8 cellular contexts compared by ENCODE assay signal in genomic region chrX:151082077-151082948, GRCh38.
A peak's percentile ranks its signal among the peaks of the same experiment; 100 is the strongest.
DNase-seq lines count a peak whose midpoint lies in the region; ATAC-seq and TF ChIP-seq lines count a peak whose summit lies in the region.

No MANE protein-coding gene starts in this region.

- TF ChIP-seq EP300 in Ishikawa (IDR thresholded peaks at IDR 0.05; ENCODE audit: borderline replicate concordance): no peak

- peak overlapping the region; percentile 52 for H3K4me3 Mint-ChIP-seq in activated naive CD8-positive, alpha-beta T cell
- H3K4me3 Mint-ChIP-seq in progenitor cell of endocrine pancreas (ENCODE audit: low read depth): peak overlapping the region; percentile 20

- H3K27ac Mint-ChIP-seq in activated naive CD8-positive, alpha-beta T cell: no peak overlapping the region
- no peak overlapping the region for H3K27ac Mint-ChIP-seq in progenitor cell of endocrine pancreas

- no peak overlapping the region for H3K27ac ChIP-seq in DOHH2 (ENCODE audit: low read depth, low read length)
- no peak overlapping the region for H3K27ac ChIP-seq in SJSA1
- H3K27ac ChIP-seq in cardiac muscle cell: no peak overlapping the region
- H3K27ac ChIP-seq in uterus: no peak overlapping the region

- peak; percentile 31 to 52 for DNase-seq in SJSA1 (ENCODE audit: low read depth in 1 of 2, low spot score in 2 of 2)
- peak; percentile 59 to 76 for DNase-seq in cardiac muscle cell (ENCODE audit: low read depth in 1 of 2, low spot score in 1 of 2)
- DNase-seq in progenitor cell of endocrine pancreas (ENCODE audit: low spot score, unreplicated experiment): peak; percentile 62
- peak; percentile 20 to 53 for DNase-seq in uterus

- TF ChIP-seq POLR2A in uterus (IDR thresholded peaks at IDR 0.05): no peak

- no peaks in the 10 kb centered on the region for H3K9me2 ChIP-seq in DOHH2 (replicated peaks; ENCODE audit: control insufficient read depth, low read length)

- no peaks in the 10 kb centered on the region for H3K9me3 Mint-ChIP-seq in activated naive CD8-positive, alpha-beta T cell (ENCODE audit: low read depth)
- no peaks in the 10 kb centered on the region for H3K9me3 Mint-ChIP-seq in progenitor cell of endocrine pancreas (ENCODE audit: low read depth)

- ATAC-seq in GM21576 (IDR thresholded peaks at IDR 0.05; ENCODE audit: unreplicated experiment): peak; percentile 91

- H3K4me2 ChIP-seq in DOHH2 (ENCODE audit: low read length): peak overlapping the region; percentile 30; the same call in 1 of the 2 replicates

- no peaks in the 10 kb centered on the region for H3K36me3 ChIP-seq in DOHH2 (ENCODE audit: control insufficient read depth, low read length)
- no peaks in the 10 kb centered on the region for H3K36me3 ChIP-seq in SJSA1
- H3K36me3 ChIP-seq in cardiac muscle cell: no peaks in the 10 kb centered on the region
- H3K36me3 ChIP-seq in uterus: no peaks in the 10 kb centered on the region

- H4K20me1 ChIP-seq in DOHH2 (ENCODE audit: control insufficient read depth, insufficient read depth, low read depth, low read length): no peaks in the 10 kb centered on the region

- no peaks in the 10 kb centered on the region for H3K36me3 Mint-ChIP-seq in activated naive CD8-positive, alpha-beta T cell
- no peaks in the 10 kb centered on the region for H3K36me3 Mint-ChIP-seq in progenitor cell of endocrine pancreas (ENCODE audit: insufficient read depth)

- H3K4me1 Mint-ChIP-seq in activated naive CD8-positive, alpha-beta T cell (ENCODE audit: low read depth): peaks cover 4% of the 10 kb centered on the region
- no peaks in the 10 kb centered on the region for H3K4me1 Mint-ChIP-seq in progenitor cell of endocrine pancreas (ENCODE audit: low read depth)

- H3K27me3 Mint-ChIP-seq in activated naive CD8-positive, alpha-beta T cell: peaks cover 8% of the 10 kb centered on the region
- peaks cover 32% of the 10 kb centered on the region for H3K27me3 Mint-ChIP-seq in progenitor cell of endocrine pancreas

- intact Hi-C loops in uterus (cut with DNase I; ENCODE audit: low total_unique reads): no loop called here

- H3K4me3 ChIP-seq in DOHH2 (ENCODE audit: low read length) (no peak overlapping the region), SJSA1 (no peak overlapping the region), cardiac muscle cell (no peak overlapping the region), uterus (peak overlapping the region in 1 of 2 donors; percentile 12)

- TF ChIP-seq RAD21 in Ishikawa (IDR thresholded peaks at IDR 0.05; ENCODE audit: low read depth): peak; percentile 71

- H3K4me1 ChIP-seq in DOHH2 (ENCODE audit: control insufficient read depth, low read length) (peaks cover 2% of the 10 kb centered on the region; the same call in 1 of the 2 replicates), SJSA1 (replicated peaks) (no peaks in the 10 kb centered on the region), cardiac muscle cell (ENCODE audit: low read depth) (no peaks in the 10 kb centered on the region), uterus (no peaks in the 10 kb centered on the region)

- no peaks in the 10 kb centered on the region for H3F3A ChIP-seq in DOHH2 (ENCODE audit: control insufficient read depth, insufficient read depth)

- H3K9me3 ChIP-seq in DOHH2 (ENCODE audit: control insufficient read depth, insufficient read depth, low read length) (no peaks in the 10 kb centered on the region), SJSA1 (replicated peaks) (no peaks in the 10 kb centered on the region), cardiac muscle cell (ENCODE audit: low read depth) (no peaks in the 10 kb centered on the region), uterus (no peaks in the 10 kb centered on the region)

- no peaks in the 10 kb centered on the region for H3K79me2 ChIP-seq in DOHH2 (ENCODE audit: control insufficient read depth, low read length)

- H3K27me3 ChIP-seq in DOHH2 (ENCODE audit: control insufficient read depth, low read length) (peaks cover 4% of the 10 kb centered on the region; the same call in 1 of the 2 replicates), SJSA1 (replicated peaks) (no peaks in the 10 kb centered on the region), cardiac muscle cell (no peaks in the 10 kb centered on the region), uterus (no peaks in the 10 kb centered on the region)

- TF ChIP-seq CTCF in DOHH2 (IDR thresholded peaks at IDR 0.05; ENCODE audit: low read depth, low read length, poor library complexity, severe bottlenecking) (peak; percentile 70), cardiac muscle cell (IDR thresholded peaks at IDR 0.05; ENCODE audit: low read depth, low read length) (peak; percentile 78), progenitor cell of endocrine pancreas (IDR thresholded peaks at IDR 0.05; ENCODE audit: unreplicated experiment) (peak; percentile 90), uterus (IDR thresholded peaks at IDR 0.05) (peak; percentile 76 to 88 (median 82))

TF ChIP-seq in Ishikawa, 13 proteins besides CTCF, POLR2A, EP300 and RAD21:
- TF ChIP-seq FOXM1 (IDR thresholded peaks at IDR 0.05; ENCODE audit: borderline replicate concordance, low read depth): no peak
- no peak for TF ChIP-seq USF1 (IDR thresholded peaks at IDR 0.05)
- TF ChIP-seq, protein P1, sequence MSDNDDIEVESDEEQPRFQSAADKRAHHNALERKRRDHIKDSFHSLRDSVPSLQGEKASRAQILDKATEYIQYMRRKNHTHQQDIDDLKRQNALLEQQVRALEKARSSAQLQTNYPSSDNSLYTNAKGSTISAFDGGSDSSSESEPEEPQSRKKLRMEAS (IDR thresholded peaks at IDR 0.05): peak; percentile 74
- TF ChIP-seq TCF12 (IDR thresholded peaks at IDR 0.05; ENCODE audit: low read depth): no peak; the same call in 1 of the 2 replicates
- TF ChIP-seq CREB1 (IDR thresholded peaks at IDR 0.05; ENCODE audit: low read depth): no peak
- TF ChIP-seq CEBPB (IDR thresholded peaks at IDR 0.05): no peak
